ENCODE assay signal across 2 cellular contexts in genomic region chr9:5846080-5846479, GRCh38.
TF ChIP-seq lines count a peak whose summit lies in the region.

No MANE protein-coding gene starts in this region.

TF ChIP-seq in HepG2, 621 proteins besides CTCF, POLR2A, EP300 and RAD21:
- TF ChIP-seq, protein P1, sequence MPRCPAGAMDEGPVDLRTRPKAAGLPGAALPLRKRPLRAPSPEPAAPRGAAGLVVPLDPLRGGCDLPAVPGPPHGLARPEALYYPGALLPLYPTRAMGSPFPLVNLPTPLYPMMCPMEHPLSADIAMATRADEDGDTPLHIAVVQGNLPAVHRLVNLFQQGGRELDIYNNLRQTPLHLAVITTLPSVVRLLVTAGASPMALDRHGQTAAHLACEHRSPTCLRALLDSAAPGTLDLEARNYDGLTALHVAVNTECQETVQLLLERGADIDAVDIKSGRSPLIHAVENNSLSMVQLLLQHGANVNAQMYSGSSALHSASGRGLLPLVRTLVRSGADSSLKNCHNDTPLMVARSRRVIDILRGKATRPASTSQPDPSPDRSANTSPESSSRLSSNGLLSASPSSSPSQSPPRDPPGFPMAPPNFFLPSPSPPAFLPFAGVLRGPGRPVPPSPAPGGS (CRISPR knock-in tag; IDR thresholded peaks at IDR 0.05): no peak
- TF ChIP-seq PHF8 (CRISPR knock-in tag; IDR thresholded peaks at IDR 0.05): no peak
- TF ChIP-seq SRF (IDR thresholded peaks at IDR 0.05; ENCODE audit: low read depth, low read length): no peak
- no peak for TF ChIP-seq KMT2B (CRISPR knock-in tag; IDR thresholded peaks at IDR 0.05)
- no peak for TF ChIP-seq MTF2 (CRISPR knock-in tag; IDR thresholded peaks at IDR 0.05; ENCODE audit: borderline replicate concordance)

TF ChIP-seq in GM12878, 131 proteins besides CTCF, POLR2A, EP300 and RAD21:
- TF ChIP-seq ZZZ3 (IDR thresholded peaks at IDR 0.05; ENCODE audit: control insufficient read depth, insufficient read length, low read depth) (no peak), ATF7 (IDR thresholded peaks at IDR 0.05; ENCODE audit: low read depth) (no peak), ZSCAN29 (IDR thresholded peaks at IDR 0.05) (no peak), HDAC2 (IDR thresholded peaks at IDR 0.05) (no peak), NBN (IDR thresholded peaks at IDR 0.05) (no peak), EGR1 (IDR thresholded peaks at IDR 0.05; ENCODE audit: borderline replicate concordance in 1 of 2, low read depth in 2 of 2, low read length in 2 of 2) (no peak), SREBF1 (IDR thresholded peaks at IDR 0.05; ENCODE audit: low read length) (no peak), PAX8 (IDR thresholded peaks at IDR 0.05) (no peak), E2F4 (IDR thresholded peaks at IDR 0.05; ENCODE audit: low read depth, low read length) (no peak), CBFB (IDR thresholded peaks at IDR 0.05; ENCODE audit: low read depth) (no peak), CREB1 (IDR thresholded peaks at IDR 0.05; ENCODE audit: low read depth) (no peak), ZNF217 (IDR thresholded peaks at IDR 0.05) (no peak), PKNOX1 (IDR thresholded peaks at IDR 0.05) (no peak)
